Comparison of ENCODE assay signal across 15 cellular contexts in the genomic region with DNA sequence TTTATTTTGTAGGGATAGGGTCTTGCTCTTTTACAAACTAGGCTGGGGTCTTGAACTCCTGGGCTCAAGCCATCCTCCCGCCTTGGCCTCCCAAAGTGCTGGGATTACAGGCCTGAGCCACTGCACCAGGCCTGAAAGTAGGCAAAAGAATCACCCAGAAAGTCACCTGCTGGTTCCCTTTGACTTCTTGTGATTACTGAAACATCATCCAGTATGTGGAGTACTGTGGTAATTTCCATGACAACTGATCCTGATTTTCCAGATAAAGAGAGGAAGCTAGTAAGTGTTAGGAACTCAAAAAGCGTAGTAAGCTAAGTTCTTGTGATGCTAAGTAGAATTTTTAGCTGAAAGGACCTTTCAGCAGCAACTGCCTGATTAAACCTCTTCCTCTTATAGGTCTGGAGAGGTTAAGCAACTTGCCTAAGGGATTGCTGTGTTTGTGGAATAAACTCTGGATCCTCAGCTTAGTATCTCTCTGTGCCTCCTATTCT. TPM values are rescaled to one million over a fixed set of nuclear protein-coding genes. Genes with fewer than 3 reads are reported as not detected.
DNase-seq lines count a peak whose midpoint lies in the region; ATAC-seq, FAIRE-seq and TF ChIP-seq lines count a peak whose summit lies in the region.
"Had no signal": no experiment of that assay in that cellular context is flagged by ENCODE, and none has a peak within 500 bp of the region (broad histone marks: within the 10 kb centered on the region; RNA-seq: fewer than 3 reads in every experiment).

No MANE protein-coding gene starts in this region.

- no peaks in the 10 kb centered on the region for H3K9me3 Mint-ChIP-seq in CD4-positive, alpha-beta memory T cell
- no peaks in the 10 kb centered on the region for H3K9me3 Mint-ChIP-seq in HFFc6
- H3K9me3 Mint-ChIP-seq: type B pancreatic cell had no signal

- POLR2A ChIA-PET in CD4-positive, alpha-beta memory T cell (lab: Charles Lee; ENCODE audit: partially characterized antibody) = interaction anchor here (0.9 to 2.0 kb wide), 2 partner anchors 17 kb away, joined by 3 to 6 read pairs; partner anchors contain the start of gene RALY

- no peaks in the 10 kb centered on the region for H3K9me3 ChIP-seq in CD4-positive, alpha-beta memory T cell (ENCODE audit: control insufficient read depth in 1 of 2, low read length in 2 of 2)
- no peaks in the 10 kb centered on the region for H3K9me3 ChIP-seq in adipocyte (ENCODE audit: control insufficient read depth, low read length)
- no peaks in the 10 kb centered on the region for H3K9me3 ChIP-seq in lower lobe of right lung
- no peaks in the 10 kb centered on the region for H3K9me3 ChIP-seq in gastroesophageal sphincter
- no peaks in the 10 kb centered on the region for H3K9me3 ChIP-seq in kidney (ENCODE audit: control insufficient read depth in 1 of 2, low read length in 2 of 2)

- peaks cover 87% of the 10 kb centered on the region for H3K4me1 ChIP-seq in CD4-positive, alpha-beta memory T cell (ENCODE audit: insufficient read depth, low read length)
- H3K4me1 ChIP-seq in adipocyte (ENCODE audit: control insufficient read depth, insufficient read depth, low read length) (peaks cover 17% of the 10 kb centered on the region), lower lobe of right lung (peaks cover 74% of the 10 kb centered on the region), gastroesophageal sphincter (peaks cover 0 to 78% (median 9%) of the 10 kb centered on the region in 3 donors), kidney (ENCODE audit: control insufficient read depth in 1 of 2, insufficient read depth in 1 of 2, low read depth in 1 of 2, low read length in 2 of 2) (peaks cover 0 to 14% of the 10 kb centered on the region in 2 donors)

- peaks cover 68 to 93% (median 83%) of the 10 kb centered on the region in 4 donors for H3K4me1 Mint-ChIP-seq in CD4-positive, alpha-beta memory T cell
- peaks cover 46% of the 10 kb centered on the region for H3K4me1 Mint-ChIP-seq in HFFc6 (ENCODE audit: low read depth)

- CTCF ChIA-PET in CD4-positive, alpha-beta memory T cell (lab: Charles Lee; ENCODE audit: partially characterized antibody) = interaction anchor here (0.8 kb wide), 1 partner anchor 17 kb away, joined by 3 read pairs; the partner anchor contains the start of gene RALY

- H3K9ac ChIP-seq in adipocyte (ENCODE audit: low read length) (no peak overlapping the region), kidney (ENCODE audit: low read length in 2 of 2) (no peak overlapping the region)

- H3K27ac Mint-ChIP-seq in CD4-positive, alpha-beta memory T cell = peak overlapping the region in 3 of 7 donors; percentile 13 to 25 (median 19)
- peak overlapping the region; percentile 31; the same call in 1 of the 2 replicates for H3K27ac Mint-ChIP-seq in HFFc6

- DNase-seq in CD4-positive, alpha-beta memory T cell = no peak
- DNase-seq in HFFc6 (no peak), adipocyte (ENCODE audit: low read depth) (peak; percentile 13), lower lobe of right lung (no peak), kidney (no peak), sciatic nerve (ENCODE audit: low spot score) (no peak)
- DNase-seq: Calu3, NCI-H1417 treated with DMSO at 0.1 percent for 48 hours, NCI-H446 treated with DMSO at 0.1 percent for 48 hours had no signal

- no peaks in the 10 kb centered on the region for H3K27me3 ChIP-seq in CD4-positive, alpha-beta memory T cell (ENCODE audit: insufficient read depth, low read length)
- H3K27me3 ChIP-seq in adipocyte (replicated peaks; ENCODE audit: control insufficient read depth, insufficient read depth, low read length) (no peaks in the 10 kb centered on the region), lower lobe of right lung (ENCODE audit: low read depth) (no peaks in the 10 kb centered on the region), gastroesophageal sphincter (no peaks in the 10 kb centered on the region)

- WGBS in gastroesophageal sphincter (ENCODE audit: low coverage in 1 of 2), 2 donors = 70 to 75% methylated on average over 1 of the region's 2 CpGs

- no peak for TF ChIP-seq EP300 in gastroesophageal sphincter (IDR thresholded peaks at IDR 0.05)

- no peak overlapping the region for H3K27ac ChIP-seq in CD4-positive, alpha-beta memory T cell (ENCODE audit: low read depth, low read length)
- no peak overlapping the region for H3K27ac ChIP-seq in lower lobe of right lung
- H3K27ac ChIP-seq in gastroesophageal sphincter = no peak overlapping the region
- no peak overlapping the region for H3K27ac ChIP-seq in kidney (ENCODE audit: low read depth in 2 of 2, low read length in 2 of 2)
- H3K27ac ChIP-seq: RWPE1 had no signal

- H3K36me3 Mint-ChIP-seq in CD4-positive, alpha-beta memory T cell = peaks cover 4 to 11% of the 10 kb centered on the region in 2 donors
- peaks cover 7% of the 10 kb centered on the region for H3K36me3 Mint-ChIP-seq in HFFc6 (ENCODE audit: low read depth)

- TF ChIP-seq CTCF in HFFc6 (IDR thresholded peaks at IDR 0.05) = no peak
- TF ChIP-seq CTCF in lower lobe of right lung (IDR thresholded peaks at IDR 0.05) = no peak
- no peak for TF ChIP-seq CTCF in gastroesophageal sphincter (IDR thresholded peaks at IDR 0.05)
- TF ChIP-seq CTCF in kidney (IDR thresholded peaks at IDR 0.05; ENCODE audit: borderline replicate concordance, extremely low read depth, insufficient read depth) = no peak

- peak overlapping the region in 5 of 8 donors; percentile 4 to 51 (median 31) for H3K4me3 Mint-ChIP-seq in CD4-positive, alpha-beta memory T cell
- no peak overlapping the region for H3K4me3 Mint-ChIP-seq in HFFc6
- H3K4me3 Mint-ChIP-seq: type B pancreatic cell had no signal

- H3K36me3 ChIP-seq in CD4-positive, alpha-beta memory T cell (ENCODE audit: insufficient read depth, low read length) = no peaks in the 10 kb centered on the region
- H3K36me3 ChIP-seq in adipocyte (ENCODE audit: control insufficient read depth, insufficient read depth, low read length, severe bottlenecking) (no peaks in the 10 kb centered on the region), lower lobe of right lung (peaks cover 3% of the 10 kb centered on the region), gastroesophageal sphincter (no peaks in the 10 kb centered on the region), kidney (ENCODE audit: control insufficient read depth in 1 of 2, insufficient read depth in 2 of 2, low read length in 2 of 2) (no peaks in the 10 kb centered on the region)

- ATAC-seq in lower lobe of right lung (peak; percentile 34 to 62), gastroesophageal sphincter (no peak), sciatic nerve (no peak), GM19395 (IDR thresholded peaks at IDR 0.05; ENCODE audit: unreplicated experiment) (no peak)
- ATAC-seq: activated CD4-positive, CD25-positive, alpha-beta regulatory T cell treated with anti-CD3 and anti-CD28 coated beads, Interleukin-2, amount 50 U/mL, for 24 hours had no signal

- TF ChIP-seq POLR2A in gastroesophageal sphincter (IDR thresholded peaks at IDR 0.05) = no peak

- no peak overlapping the region for H3K4me3 ChIP-seq in CD4-positive, alpha-beta memory T cell (ENCODE audit: low read length in 2 of 2)
- H3K4me3 ChIP-seq in adipocyte (ENCODE audit: low read length) (no peak overlapping the region), lower lobe of right lung (no peak overlapping the region), gastroesophageal sphincter (no peak overlapping the region), kidney (ENCODE audit: low read length in 2 of 2) (no peak overlapping the region)

- intact Hi-C loops in CD4-positive, alpha-beta memory T cell (cut with micrococcal nuclease) = no loop called here
- intact Hi-C loops in lower lobe of right lung (cut with DNase I) (no loop called here), kidney (cut with DNase I) (no loop called here), sciatic nerve (cut with DNase I) (no loop called here)

- FAIRE-seq in kidney (lab: Jason Lieb, UNC) = no peak
- FAIRE-seq: colon had no signal

- no peaks in the 10 kb centered on the region for H3K27me3 Mint-ChIP-seq in CD4-positive, alpha-beta memory T cell
- no peaks in the 10 kb centered on the region for H3K27me3 Mint-ChIP-seq in HFFc6 (ENCODE audit: insufficient read depth)
- H3K27me3 Mint-ChIP-seq: type B pancreatic cell had no signal

RNA-seq across cellular contexts. Expression of gene RALY, which starts 16.7 kb away (rescaled TPM):
- total RNA-seq in CD4-positive, alpha-beta memory T cell = 100 to 1,000 TPM; 112 to 116 TPM
- 100 to 1,000 TPM; 191 to 218 TPM for polyA plus RNA-seq in CD4-positive, alpha-beta memory T cell
- total RNA-seq in HFFc6 (2021; fragmentation: NEBNext Ultra II Directional; extraction: Animal tissue kit (Norgen Biotek cat#: 25700)) = 100 to 1,000 TPM; 108 to 124 (median 118) TPM
- total RNA-seq in lower lobe of right lung = 124 TPM
- total RNA-seq in gastroesophageal sphincter = 100 to 1,000 TPM in 1 of 4 donors, 10 to 100 TPM in 3; 76.6 to 124 (median 98.8) TPM
- 119 TPM for total RNA-seq in kidney
- 138 TPM for polyA plus RNA-seq in kidney (ENCODE audit: insufficient read depth, low read depth, low replicate concordance)
- 94.6 TPM for total RNA-seq in sciatic nerve

Comparison
In these comparisons a context has a peak if more than half of its experiments do, and no peak if none do; other contexts are left out.
1. ATAC-seq: peak in lower lobe of right lung (2 of 2); none in gastroesophageal sphincter (single experiment), sciatic nerve (single experiment) and GM19395 (single experiment).